Comparison of ENCODE assay signal across 12 cellular contexts in genomic region chr4:184276346-184276745, GRCh38. TPM values are rescaled to one million over a fixed set of nuclear protein-coding genes. Genes with fewer than 3 reads are reported as not detected.
DNase-seq lines count a peak whose midpoint lies in the region; ATAC-seq, FAIRE-seq and TF ChIP-seq lines count a peak whose summit lies in the region.
"Not testable (repeated sequence)": the region's sequence is repeated elsewhere in the genome, so short reads cannot be mapped to it uniquely, and the experiment has no call there.
"Had no signal": no experiment of that assay in that cellular context is flagged by ENCODE, and none has a peak within 500 bp of the region (broad histone marks: within the 10 kb centered on the region; RNA-seq: fewer than 3 reads in every experiment).

No MANE protein-coding gene starts in this region.

- peaks cover 16% of the 10 kb centered on the region for H3K36me3 Mint-ChIP-seq in activated T-helper 1 cell treated with anti-CD3 and anti-CD28 coated beads, Interleukin-12 subunit alpha, Interleukin-12 subunit beta, Interleukin-2, Interleukin-4 antibody, amounts not matched to agents 30 ng/mL and 10 ng/mL and 1 ng/mL, durations not matched to agents 14 hours and 24 hours and 36 hours (ENCODE audit: low read depth)
- H3K36me3 Mint-ChIP-seq in endothelial cell (ENCODE audit: low read depth, unreplicated experiment), result not testable (repeated sequence)
- peaks cover 27% of the 10 kb centered on the region for H3K36me3 Mint-ChIP-seq in stimulated activated memory B cell treated with anti-CD40 and anti-IgM and Interleukin-4, amounts not matched to agents 10 μg/mL and 1 μg/mL and 100 μg/mL, for 72 hours

- H3K27me3 Mint-ChIP-seq in activated T-helper 1 cell treated with anti-CD3 and anti-CD28 coated beads, Interleukin-12 subunit alpha, Interleukin-12 subunit beta, Interleukin-2, Interleukin-4 antibody, amounts not matched to agents 30 ng/mL and 10 ng/mL and 1 ng/mL, durations not matched to agents 14 hours and 24 hours and 36 hours (ENCODE audit: insufficient read depth); endothelial cell (ENCODE audit: unreplicated experiment); stimulated activated memory B cell treated with anti-CD40 and anti-IgM and Interleukin-4, amounts not matched to agents 10 μg/mL and 1 μg/mL and 100 μg/mL, for 72 hours: not testable (repeated sequence)

- H3K9me1 ChIP-seq in K562 (ENCODE audit: control insufficient read depth, insufficient read depth, low read length), result not testable (repeated sequence)

- TF ChIP-seq CTCF in HEK293 (tag by site-specific recombination; IDR thresholded peaks at IDR 0.05); K562 (IDR thresholded peaks at IDR 0.05 in 2 of 3, conservative IDR thresholded peaks at IDR 0.05 in 1 of 3; ENCODE audit: insufficient read depth in 2 of 3, low read depth in 1 of 3, low read length in 3 of 3); endothelial cell (IDR thresholded peaks at IDR 0.05; ENCODE audit: unreplicated experiment): not testable (repeated sequence)

- not testable (repeated sequence) for FAIRE-seq in K562 (lab: Jason Lieb, UNC)

- not testable (repeated sequence) for H3K36me3 ChIP-seq in HEK293 (ENCODE audit: control insufficient read depth in 2 of 2, insufficient read depth in 1 of 2, low read length in 2 of 2); K562 (ENCODE audit: control insufficient read depth, insufficient read depth, low read length)

- H3K9me3 Mint-ChIP-seq in activated T-helper 1 cell treated with anti-CD3 and anti-CD28 coated beads, Interleukin-12 subunit alpha, Interleukin-12 subunit beta, Interleukin-2, Interleukin-4 antibody, amounts not matched to agents 30 ng/mL and 10 ng/mL and 1 ng/mL, durations not matched to agents 14 hours and 24 hours and 36 hours, result peaks cover 27% of the 10 kb centered on the region
- H3K9me3 Mint-ChIP-seq in endothelial cell (ENCODE audit: unreplicated experiment), result not testable (repeated sequence)
- H3K9me3 Mint-ChIP-seq in stimulated activated memory B cell treated with anti-CD40 and anti-IgM and Interleukin-4, amounts not matched to agents 10 μg/mL and 1 μg/mL and 100 μg/mL, for 72 hours, result peaks cover 12% of the 10 kb centered on the region

- H3K27ac ChIP-seq in HEK293 (ENCODE audit: extremely low read depth, low read depth, low read length); K562 (ENCODE audit: extremely low read depth, low read depth, low read length): not testable (repeated sequence)

- not testable (repeated sequence) for ATAC-seq in K562; stimulated activated memory B cell treated with anti-CD40 and anti-IgM and Interleukin-4, amounts not matched to agents 10 μg/mL and 1 μg/mL and 100 μg/mL, for 72 hours

- peak overlapping the region; percentile 64 for H3K27ac Mint-ChIP-seq in activated T-helper 1 cell treated with anti-CD3 and anti-CD28 coated beads, Interleukin-12 subunit alpha, Interleukin-12 subunit beta, Interleukin-2, Interleukin-4 antibody, amounts not matched to agents 30 ng/mL and 10 ng/mL and 1 ng/mL, durations not matched to agents 14 hours and 24 hours and 36 hours
- peak overlapping the region; percentile 0 for H3K27ac Mint-ChIP-seq in endothelial cell (ENCODE audit: unreplicated experiment)
- H3K27ac Mint-ChIP-seq in stimulated activated memory B cell treated with anti-CD40 and anti-IgM and Interleukin-4, amounts not matched to agents 10 μg/mL and 1 μg/mL and 100 μg/mL, for 72 hours, result peak overlapping the region; percentile 56

- not testable (repeated sequence) for DNase-seq in activated T-helper 1 cell treated with anti-CD3 and anti-CD28 coated beads, Interleukin-12 subunit alpha, Interleukin-12 subunit beta, Interleukin-2, Interleukin-4 antibody, amounts not matched to agents 30 ng/mL and 10 ng/mL and 1 ng/mL, durations not matched to agents 14 hours and 24 hours and 36 hours (ENCODE audit: low spot score); K562 (ENCODE audit: extremely low read depth in 1 of 4, low spot score in 3 of 4); endothelial cell (ENCODE audit: low spot score)

- in situ Hi-C loops in K562 (cut with MboI), result not testable (repeated sequence)

- H3K4me1 ChIP-seq in HEK293 (ENCODE audit: control insufficient read depth, insufficient read depth, low read length); K562 (replicated peaks in 1 of 2; ENCODE audit: control insufficient read depth in 2 of 2, insufficient read depth in 2 of 2, low read length in 2 of 2): not testable (repeated sequence)

- H3K4me3 Mint-ChIP-seq in activated T-helper 1 cell treated with anti-CD3 and anti-CD28 coated beads, Interleukin-12 subunit alpha, Interleukin-12 subunit beta, Interleukin-2, Interleukin-4 antibody, amounts not matched to agents 30 ng/mL and 10 ng/mL and 1 ng/mL, durations not matched to agents 14 hours and 24 hours and 36 hours; endothelial cell (ENCODE audit: unreplicated experiment); stimulated activated memory B cell treated with anti-CD40 and anti-IgM and Interleukin-4, amounts not matched to agents 10 μg/mL and 1 μg/mL and 100 μg/mL, for 72 hours: not testable (repeated sequence)

- CTCF ChIA-PET in HEK293 (lab: Yijun Ruan, JAX), result interaction anchor here (1.1 kb wide), 1 partner anchor 12 kb away, joined by 3 read pairs; no protein-coding TSS in a partner anchor
- CTCF ChIA-PET in K562 (lab: Yijun Ruan, JAX; ENCODE audit: low intra/inter-chr PET ratio), result not testable (repeated sequence)

- H3K4me1 Mint-ChIP-seq in activated T-helper 1 cell treated with anti-CD3 and anti-CD28 coated beads, Interleukin-12 subunit alpha, Interleukin-12 subunit beta, Interleukin-2, Interleukin-4 antibody, amounts not matched to agents 30 ng/mL and 10 ng/mL and 1 ng/mL, durations not matched to agents 14 hours and 24 hours and 36 hours (ENCODE audit: low read depth), result peaks cover 78% of the 10 kb centered on the region
- not testable (repeated sequence) for H3K4me1 Mint-ChIP-seq in endothelial cell (ENCODE audit: unreplicated experiment)
- H3K4me1 Mint-ChIP-seq in stimulated activated memory B cell treated with anti-CD40 and anti-IgM and Interleukin-4, amounts not matched to agents 10 μg/mL and 1 μg/mL and 100 μg/mL, for 72 hours, result peaks cover 60% of the 10 kb centered on the region

- BruUV-seq in K562 (replicated peaks; lab: Mats Ljungman, UMichigan), result not testable (repeated sequence)

- not testable (repeated sequence) for H3K9me3 ChIP-seq in HEK293 (ENCODE audit: control insufficient read depth, insufficient read depth, low read depth, low read length); K562 (replicated peaks; ENCODE audit: control insufficient read depth, insufficient read depth, low read depth, low read length)

- not testable (repeated sequence) for TF ChIP-seq RAD21 in K562 (CRISPR knock-in tag; conservative IDR thresholded peaks at IDR 0.05 in 1 of 2, IDR thresholded peaks at IDR 0.05 in 1 of 2)

- not testable (repeated sequence) for H3K9ac ChIP-seq in K562 (ENCODE audit: insufficient read depth in 1 of 2, low read depth in 2 of 2, low read length in 2 of 2)

- POLR2A ChIA-PET in HEK293 (lab: Yijun Ruan, JAX); K562 (lab: Yijun Ruan, JAX): not testable (repeated sequence)

- H3K79me2 ChIP-seq in K562 (ENCODE audit: control insufficient read depth, insufficient read depth, low read length), result not testable (repeated sequence)

- H2AFZ ChIP-seq in K562 (ENCODE audit: low read depth, low read length), result not testable (repeated sequence)

- not testable (repeated sequence) for H4K20me1 ChIP-seq in K562 (replicated peaks; ENCODE audit: control insufficient read depth, insufficient read depth, low read length)

- not testable (repeated sequence) for H3K27me3 ChIP-seq in K562 (ENCODE audit: control insufficient read depth in 2 of 2, insufficient read depth in 2 of 2, low read length in 2 of 2)

- TF ChIP-seq POLR2A in K562 (conservative IDR thresholded peaks at IDR 0.05), result not testable (repeated sequence)

- intact Hi-C loops in activated T-helper 1 cell treated with anti-CD3 and anti-CD28 coated beads, Interleukin-12 subunit alpha, Interleukin-12 subunit beta, Interleukin-2, Interleukin-4 antibody, amounts not matched to agents 30 ng/mL and 10 ng/mL and 1 ng/mL, durations not matched to agents 14 hours and 24 hours and 36 hours (cut with micrococcal nuclease); K562 (cut with micrococcal nuclease): not testable (repeated sequence)

- TF ChIP-seq EP300 in K562 (IDR thresholded peaks at IDR 0.05; ENCODE audit: low read length), result not testable (repeated sequence)

- not testable (repeated sequence) for H3K4me2 ChIP-seq in K562 (ENCODE audit: insufficient read depth, low read length)

- H3K4me3 ChIP-seq in HEK293 (ENCODE audit: low read depth, low read length); K562: not testable (repeated sequence)

- 33% methylated on average over 4 of the region's 4 CpGs for WGBS in K562 (ENCODE audit: insufficient coverage, low coverage, missing lambda C conversion rate)

TF ChIP-seq in HEK293, 187 proteins besides CTCF, POLR2A, EP300 and RAD21:
- peak; percentile 86 for TF ChIP-seq ZNF707 (tag by site-specific recombination; IDR thresholded peaks at IDR 0.05)

TF ChIP-seq in K562, 482 proteins besides CTCF, POLR2A, EP300 and RAD21 (continues in another document):
- TF ChIP-seq TRIM28 (IDR thresholded peaks at IDR 0.05), result peak; percentile 58

RNA-seq across cellular contexts. Expression of gene ENPP6, which starts 58.7 kb away (rescaled TPM):
- 2.5 and 3.4 TPM in 2 replicates for total RNA-seq in activated T-helper 1 cell treated with anti-CD3 and anti-CD28 coated beads, Interleukin-12 subunit alpha, Interleukin-12 subunit beta, Interleukin-2, Interleukin-4 antibody, amounts not matched to agents 30 ng/mL and 10 ng/mL and 1 ng/mL, durations not matched to agents 14 hours and 24 hours and 36 hours
- total RNA-seq in K562 (2011; cell fraction: chromatin; rRNA removed; ENCODE audit: low replicate concordance), result not detected in 2 replicates
- total RNA-seq in K562 (2011; cell fraction: nucleolus; rRNA removed), result not detected in 2 replicates
- total RNA-seq in K562 (2011; cell fraction: nucleoplasm; rRNA removed), result not detected in 2 replicates
- not detected in 2 replicates for total RNA-seq in K562 (2014; rRNA removed)
- total RNA-seq in K562 (2014; rRNA removed; fragmentation: Illumina TruSeq; extraction: Trizol), result not detected in 2 replicates
- 0.29 TPM in 1 of 2 replicates, not detected in the other for total RNA-seq in K562 (2015; rRNA removed; fragmentation: Illumina TruSeq; extraction: Trizol)
- total RNA-seq in K562 (2021), result not detected in 2 replicates
- not detected in 2 replicates for polyA plus RNA-seq in K562 (2011; rRNA removed)
- polyA plus RNA-seq in K562 (2011; cell fraction: cytosol; rRNA removed), result not detected in 2 replicates
- polyA plus RNA-seq in K562 (2011; cell fraction: nucleus; rRNA removed), result not detected in 2 replicates
- polyA plus RNA-seq in K562 (2012), result 0.36 TPM in 1 of 2 replicates, not detected in the other
- not detected in 2 replicates for polyA plus RNA-seq in K562 (2014; fragmentation: Illumina TruSeq; extraction: Trizol)
- polyA plus RNA-seq in K562 (2014; fragmentation: Nextera tagmentation; extraction: Ambion mirVana), result not detected
- not detected in 2 replicates for polyA plus RNA-seq in K562 (2014; rRNA removed)
- polyA minus RNA-seq in K562 (2011; rRNA and poly(A)+ RNA removed), result not detected in 2 replicates
- not detected in 2 replicates for polyA minus RNA-seq in K562 (2011; cell fraction: cytosol; rRNA and poly(A)+ RNA removed)
- polyA minus RNA-seq in K562 (2011; cell fraction: nucleus; rRNA and poly(A)+ RNA removed), result not detected in 2 replicates
- total RNA-seq in endothelial cell (ENCODE audit: unreplicated experiment), result 0.41 TPM
- total RNA-seq: A172; A673; CD4-positive, alpha-beta memory T cell; GM23248; H7; HFFc6 had no signal
- polyA plus RNA-seq: BJ; CD4-positive, alpha-beta memory T cell; GM23248 had no signal

Comparison
In these comparisons a context has a peak if more than half of its experiments do, and no peak if none do; other contexts are left out.
1. H3K27ac Mint-ChIP-seq: peak in every context shown above with its lines; median percentile 64 in activated T-helper 1 cell treated with anti-CD3 and anti-CD28 coated beads, Interleukin-12 subunit alpha, Interleukin-12 subunit beta, Interleukin-2, Interleukin-4 antibody, amounts not matched to agents 30 ng/mL and 10 ng/mL and 1 ng/mL, durations not matched to agents 14 hours and 24 hours and 36 hours; 56 in stimulated activated memory B cell treated with anti-CD40 and anti-IgM and Interleukin-4, amounts not matched to agents 10 μg/mL and 1 μg/mL and 100 μg/mL, for 72 hours; 0 in endothelial cell.